In genomic region chr2:70938580-70938938, GRCh38 we compare ENCODE assay signal across 24 cellular contexts. TPM values are rescaled to one million over a fixed set of nuclear protein-coding genes. Genes with fewer than 3 reads are reported as not detected.
DNase-seq lines count a peak whose midpoint lies in the region; ATAC-seq and TF ChIP-seq lines count a peak whose summit lies in the region.
"Had no signal": no experiment of that assay in that cellular context is flagged by ENCODE, and none has a peak within 500 bp of the region (broad histone marks: within the 10 kb centered on the region; RNA-seq: fewer than 3 reads in every experiment).

No MANE protein-coding gene starts in this region.

- no peaks in the 10 kb centered on the region for H3K27me3 ChIP-seq in vagina
- H3K27me3 ChIP-seq: brain microvascular endothelial cell had no signal

- H3K27me3 Mint-ChIP-seq in glutamatergic neuron (ENCODE audit: unreplicated experiment): peaks cover 12% of the 10 kb centered on the region
- H3K27me3 Mint-ChIP-seq in natural killer cell treated with Interleukin-12 subunit alpha and Interleukin-12 subunit beta and Interleukin-15 and Interleukin-18, amount 100 ng/mL, for 72 hours: peaks cover 0 to 18% of the 10 kb centered on the region in 2 donors
- peaks cover 23% of the 10 kb centered on the region for H3K27me3 Mint-ChIP-seq in endothelial cell (ENCODE audit: unreplicated experiment)

- H3K4me1 ChIP-seq in vagina: no peaks in the 10 kb centered on the region

- DNase-seq in activated CD8-positive, alpha-beta memory T cell treated with anti-CD3 and anti-CD28 coated beads for 24 hours: peak; percentile 33
- no peak for DNase-seq in activated CD8-positive, alpha-beta memory T cell treated with anti-CD3 and anti-CD28 coated beads, Interleukin-2, amount 50 U/mL, for 48 hours
- DNase-seq in glutamatergic neuron: no peak
- DNase-seq in natural killer cell treated with Interleukin-12 subunit alpha and Interleukin-12 subunit beta and Interleukin-15 and Interleukin-18, amount 100 ng/mL, for 72 hours (ENCODE audit: low spot score): peak; percentile 5
- DNase-seq in vagina (ENCODE audit: extremely low spot score in 2 of 2): peak; percentile 70 to 85
- DNase-seq in NCI-H524 treated with DMSO at 0.1 percent for 48 hours (lab: John Stamatoyannopoulos, UW): no peak
- DNase-seq in endothelial cell (ENCODE audit: low spot score): no peak
- no peak for DNase-seq in NCI-H345 (lab: John Stamatoyannopoulos, UW)
- DNase-seq: 8988T; activated CD4-positive, alpha-beta T cell treated with anti-CD3 and anti-CD28 coated beads for 48 hours; activated naive CD4-positive, alpha-beta T cell treated with anti-CD3 and anti-CD28 coated beads, Interleukin-2, amount 10 ng/mL, durations not matched to agents 7 days and 5 days; brain microvascular endothelial cell; effector CD4-positive, alpha-beta T cell; left colon; NCI-H1105; NCI-H187 treated with DMSO at 0.1 percent for 48 hours; NCI-H2171 treated with DMSO at 0.1 percent for 48 hours; NCI-H526; SHP77 had no signal

- H3K9me3 ChIP-seq in vagina: no peaks in the 10 kb centered on the region

- intact Hi-C loops in vagina (cut with DNase I): no loop called here

- no peak for ATAC-seq in natural killer cell treated with Interleukin-12 subunit alpha and Interleukin-12 subunit beta and Interleukin-15 and Interleukin-18, amount 100 ng/mL, for 72 hours
- ATAC-seq: GM12878, left colon had no signal

- H3K9me3 Mint-ChIP-seq in glutamatergic neuron (ENCODE audit: unreplicated experiment): peaks cover 3% of the 10 kb centered on the region
- H3K9me3 Mint-ChIP-seq in natural killer cell treated with Interleukin-12 subunit alpha and Interleukin-12 subunit beta and Interleukin-15 and Interleukin-18, amount 100 ng/mL, for 72 hours: no peaks in the 10 kb centered on the region
- no peaks in the 10 kb centered on the region for H3K9me3 Mint-ChIP-seq in endothelial cell (ENCODE audit: unreplicated experiment)
- H3K9me3 Mint-ChIP-seq: activated naive CD4-positive, alpha-beta T cell treated with anti-CD3 and anti-CD28 coated beads, Interleukin-2, amount 10 ng/mL, durations not matched to agents 7 days and 5 days; memory B cell had no signal

- H3K27ac Mint-ChIP-seq in glutamatergic neuron (ENCODE audit: unreplicated experiment): no peak overlapping the region
- H3K27ac Mint-ChIP-seq in natural killer cell treated with Interleukin-12 subunit alpha and Interleukin-12 subunit beta and Interleukin-15 and Interleukin-18, amount 100 ng/mL, for 72 hours: no peak overlapping the region
- H3K27ac Mint-ChIP-seq in endothelial cell (ENCODE audit: unreplicated experiment): no peak overlapping the region
- H3K27ac Mint-ChIP-seq: activated naive CD4-positive, alpha-beta T cell treated with anti-CD3 and anti-CD28 coated beads, Interleukin-2, amount 10 ng/mL, durations not matched to agents 7 days and 5 days; memory B cell had no signal

- no peak overlapping the region for H3K4me3 ChIP-seq in vagina
- H3K4me3 ChIP-seq: GM12878, smooth muscle cell had no signal

- no peak for TF ChIP-seq CTCF in glutamatergic neuron (IDR thresholded peaks at IDR 0.05; ENCODE audit: partially characterized antibody, unreplicated experiment)
- no peak for TF ChIP-seq CTCF in vagina (IDR thresholded peaks at IDR 0.05)
- no peak for TF ChIP-seq CTCF in endothelial cell (IDR thresholded peaks at IDR 0.05; ENCODE audit: unreplicated experiment)

- H3K36me3 Mint-ChIP-seq in glutamatergic neuron (ENCODE audit: unreplicated experiment) (no peaks in the 10 kb centered on the region), endothelial cell (ENCODE audit: low read depth, unreplicated experiment) (no peaks in the 10 kb centered on the region)
- H3K36me3 Mint-ChIP-seq in natural killer cell treated with Interleukin-12 subunit alpha and Interleukin-12 subunit beta and Interleukin-15 and Interleukin-18, amount 100 ng/mL, for 72 hours: no peaks in the 10 kb centered on the region
- H3K36me3 Mint-ChIP-seq: activated naive CD4-positive, alpha-beta T cell treated with anti-CD3 and anti-CD28 coated beads, Interleukin-2, amount 10 ng/mL, durations not matched to agents 7 days and 5 days; memory B cell had no signal

- H3K27ac ChIP-seq in vagina: no peak overlapping the region
- H3K27ac ChIP-seq: brain microvascular endothelial cell had no signal

- H3K36me3 ChIP-seq in vagina: no peaks in the 10 kb centered on the region
- H3K36me3 ChIP-seq: brain microvascular endothelial cell had no signal

- no peak for TF ChIP-seq POLR2A in vagina (IDR thresholded peaks at IDR 0.05)

- H3K4me3 Mint-ChIP-seq in glutamatergic neuron (ENCODE audit: unreplicated experiment) (peak overlapping the region; percentile 38), endothelial cell (ENCODE audit: unreplicated experiment) (no peak overlapping the region)
- H3K4me3 Mint-ChIP-seq in natural killer cell treated with Interleukin-12 subunit alpha and Interleukin-12 subunit beta and Interleukin-15 and Interleukin-18, amount 100 ng/mL, for 72 hours: no peak overlapping the region
- H3K4me3 Mint-ChIP-seq: activated naive CD4-positive, alpha-beta T cell treated with anti-CD3 and anti-CD28 coated beads, Interleukin-2, amount 10 ng/mL, durations not matched to agents 7 days and 5 days; memory B cell had no signal

- H3K4me1 Mint-ChIP-seq in glutamatergic neuron (ENCODE audit: low read depth, unreplicated experiment): peaks cover 5% of the 10 kb centered on the region
- H3K4me1 Mint-ChIP-seq in natural killer cell treated with Interleukin-12 subunit alpha and Interleukin-12 subunit beta and Interleukin-15 and Interleukin-18, amount 100 ng/mL, for 72 hours (ENCODE audit: low read depth in 2 of 2): no peaks in the 10 kb centered on the region
- H3K4me1 Mint-ChIP-seq in endothelial cell (ENCODE audit: unreplicated experiment): peaks cover 18% of the 10 kb centered on the region
- H3K4me1 Mint-ChIP-seq: activated naive CD4-positive, alpha-beta T cell treated with anti-CD3 and anti-CD28 coated beads, Interleukin-2, amount 10 ng/mL, durations not matched to agents 7 days and 5 days; memory B cell had no signal

RNA-seq across cellular contexts. Expression of gene ATP6V1B1, which starts 2.9 kb away (rescaled TPM):
- total RNA-seq in glutamatergic neuron (ENCODE audit: unreplicated experiment) (not detected), vagina (not detected), endothelial cell (ENCODE audit: unreplicated experiment) (not detected)
- 1 to 10 TPM; 6.5 to 7.2 TPM for total RNA-seq in natural killer cell treated with Interleukin-12 subunit alpha and Interleukin-12 subunit beta and Interleukin-15 and Interleukin-18, amount 100 ng/mL, for 72 hours
- total RNA-seq: GM12878; left colon; smooth muscle cell; subcutaneous adipose tissue; T-helper 2 cell treated with Interferon-gamma antibody and Interleukin-4, amounts not matched to agents 100 ng/mL and 5 ng/mL, for 36 hours had no signal

RNA-seq across cellular contexts. Expression of gene VAX2, which starts 38.2 kb away (rescaled TPM):
- 3.6 TPM for total RNA-seq in glutamatergic neuron (ENCODE audit: unreplicated experiment)
- total RNA-seq in natural killer cell treated with Interleukin-12 subunit alpha and Interleukin-12 subunit beta and Interleukin-15 and Interleukin-18, amount 100 ng/mL, for 72 hours: 10 to 100 TPM in 1 of 2 donors, 1 to 10 TPM in 1; 8.4 to 15.8 TPM
- not detected for total RNA-seq in vagina
- total RNA-seq in endothelial cell (ENCODE audit: unreplicated experiment): 2.2 TPM
- total RNA-seq: GM12878; left colon; T-helper 2 cell treated with Interferon-gamma antibody and Interleukin-4, amounts not matched to agents 100 ng/mL and 5 ng/mL, for 36 hours had no signal

RNA-seq across cellular contexts. Expression of gene ANKRD53, which starts 39.9 kb away (rescaled TPM):
- total RNA-seq in glutamatergic neuron (ENCODE audit: unreplicated experiment) (11.7 TPM), vagina (4.9 TPM), endothelial cell (ENCODE audit: unreplicated experiment) (0.56 TPM)
- under 1 TPM in 1 of 2 donors, not detected in 1; 0.88 TPM for total RNA-seq in natural killer cell treated with Interleukin-12 subunit alpha and Interleukin-12 subunit beta and Interleukin-15 and Interleukin-18, amount 100 ng/mL, for 72 hours
- total RNA-seq: GM12878; T-helper 2 cell treated with Interferon-gamma antibody and Interleukin-4, amounts not matched to agents 100 ng/mL and 5 ng/mL, for 36 hours had no signal

RNA-seq across cellular contexts. Expression of gene TEX261, which starts 56.1 kb away (rescaled TPM):
- 43.0 TPM for total RNA-seq in glutamatergic neuron (ENCODE audit: unreplicated experiment)
- 10 to 100 TPM; 76.0 to 83.5 TPM for total RNA-seq in natural killer cell treated with Interleukin-12 subunit alpha and Interleukin-12 subunit beta and Interleukin-15 and Interleukin-18, amount 100 ng/mL, for 72 hours
- 29.0 TPM for total RNA-seq in vagina
- 37.1 TPM for total RNA-seq in endothelial cell (ENCODE audit: unreplicated experiment)

Comparison
In these comparisons a context has a peak if more than half of its experiments do, and no peak if none do; other contexts are left out.
1. DNase-seq: peak in activated CD8-positive, alpha-beta memory T cell treated with anti-CD3 and anti-CD28 coated beads for 24 hours (single experiment), natural killer cell treated with Interleukin-12 subunit alpha and Interleukin-12 subunit beta and Interleukin-15 and Interleukin-18, amount 100 ng/mL, for 72 hours (single experiment) and vagina (2 of 2); none in activated CD8-positive, alpha-beta memory T cell treated with anti-CD3 and anti-CD28 coated beads, Interleukin-2, amount 50 U/mL, for 48 hours (single experiment), glutamatergic neuron (single experiment), NCI-H524 treated with DMSO at 0.1 percent for 48 hours (single experiment), endothelial cell (single experiment) and NCI-H345 (single experiment).